Comparison of ENCODE assay signal across 1 cellular context in genomic region chr10:88850712-88851111, GRCh38.
A peak's percentile ranks its signal among the peaks of the same experiment; 100 is the strongest.
TF ChIP-seq lines count a peak whose summit lies in the region.

No MANE protein-coding gene starts in this region.

TF ChIP-seq in HepG2, 621 proteins besides CTCF, POLR2A, EP300 and RAD21:
- TF ChIP-seq ATF7 (IDR thresholded peaks at IDR 0.05) (peak; percentile 56; the same call in 1 of the 2 replicates), ATF7 (CRISPR knock-in tag; IDR thresholded peaks at IDR 0.05) (no peak), ZBTB10 (CRISPR knock-in tag; IDR thresholded peaks at IDR 0.05; ENCODE audit: borderline replicate concordance) (no peak)
TF ChIP-seq in HepG2: peak in this region for 1.
